In the genomic region with DNA sequence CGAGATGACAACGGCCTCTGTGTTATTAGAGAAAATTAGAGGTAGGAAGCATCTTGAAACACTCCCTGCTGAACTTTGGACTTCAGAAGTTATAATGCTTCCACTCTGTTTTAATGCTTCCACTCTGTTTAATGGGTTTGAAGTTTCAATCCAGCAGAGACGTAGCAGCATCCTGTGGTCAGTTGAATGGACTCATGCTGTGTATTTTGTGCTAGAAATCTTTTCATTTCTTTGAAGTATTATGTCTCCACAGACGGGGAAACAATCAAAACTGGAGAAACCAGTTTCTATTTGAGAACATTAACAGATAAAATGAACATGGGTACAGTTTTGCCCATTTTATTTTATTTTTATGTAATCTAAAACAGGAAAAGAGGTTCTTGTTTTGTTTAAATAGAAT, we compare ENCODE assay signal across 21 cellular contexts.
"Had no signal": no experiment of that assay in that cellular context is flagged by ENCODE, and none has a peak within 500 bp of the region (broad histone marks: within the 10 kb centered on the region; RNA-seq: fewer than 3 reads in every experiment).

No MANE protein-coding gene starts in this region.

- H3K27me3 Mint-ChIP-seq: activated CD8-positive, alpha-beta T cell treated with anti-CD3 and anti-CD28 coated beads for 36 hours; activated naive CD8-positive, alpha-beta T cell; brain; central memory CD8-positive, alpha-beta T cell; natural killer cell treated with Interleukin-12 subunit alpha and Interleukin-12 subunit beta and Interleukin-15 and Interleukin-18, amount 100 ng/mL, for 72 hours; stimulated activated memory B cell treated with anti-CD40 and anti-IgM and Interleukin-4, amounts not matched to agents 10 μg/mL and 1 μg/mL and 100 μg/mL, for 72 hours had no signal

- H3K27ac Mint-ChIP-seq: activated CD8-positive, alpha-beta T cell treated with anti-CD3 and anti-CD28 coated beads for 36 hours; activated naive CD8-positive, alpha-beta T cell; brain; natural killer cell treated with Interleukin-12 subunit alpha and Interleukin-12 subunit beta and Interleukin-15 and Interleukin-18, amount 100 ng/mL, for 72 hours; stimulated activated memory B cell treated with anti-CD40 and anti-IgM and Interleukin-4, amounts not matched to agents 10 μg/mL and 1 μg/mL and 100 μg/mL, for 72 hours; WTC11 had no signal

- FAIRE-seq: endothelial cell of umbilical vein, TTC549 had no signal

- H3K4me1 Mint-ChIP-seq: brain; central memory CD8-positive, alpha-beta T cell; stimulated activated memory B cell treated with anti-CD40 and anti-IgM and Interleukin-4, amounts not matched to agents 10 μg/mL and 1 μg/mL and 100 μg/mL, for 72 hours had no signal

- H3K27me3 ChIP-seq: foreskin keratinocyte had no signal

- H3K9me3 Mint-ChIP-seq: brain, WTC11 had no signal

- DNase-seq: activated CD4-positive, alpha-beta T cell treated with anti-CD3 and anti-CD28 coated beads for 4 hours; activated CD8-positive, alpha-beta T cell treated with anti-CD3 and anti-CD28 coated beads for 36 hours; activated gamma-delta T cell treated with Interleukin-2 at 50 U/mL for 16 hours; amniotic stem cell; effector CD8-positive, alpha-beta T cell; foreskin keratinocyte; glutamatergic neuron; hypothalamus; kidney glomerular epithelial cell; left ventricle myocardium superior; mesenchymal stem cell; nucleus accumbens; stimulated activated CD4-positive, alpha-beta T cell treated with anti-CD3 and anti-CD28 coated beads, Interleukin-2, amount 100 ng/mL, for 48 hours had no signal

- H3K4me3 Mint-ChIP-seq: activated CD8-positive, alpha-beta T cell treated with anti-CD3 and anti-CD28 coated beads for 36 hours; activated naive CD8-positive, alpha-beta T cell; brain; central memory CD8-positive, alpha-beta T cell; natural killer cell treated with Interleukin-12 subunit alpha and Interleukin-12 subunit beta and Interleukin-15 and Interleukin-18, amount 100 ng/mL, for 72 hours; stimulated activated memory B cell treated with anti-CD40 and anti-IgM and Interleukin-4, amounts not matched to agents 10 μg/mL and 1 μg/mL and 100 μg/mL, for 72 hours; WTC11 had no signal

- ATAC-seq: activated CD8-positive, alpha-beta T cell treated with anti-CD3 and anti-CD28 coated beads for 36 hours; foreskin keratinocyte; left ventricle myocardium superior; natural killer cell treated with Interleukin-12 subunit alpha and Interleukin-12 subunit beta and Interleukin-15 and Interleukin-18, amount 100 ng/mL, for 72 hours; stimulated activated memory B cell treated with anti-CD40 and anti-IgM and Interleukin-4, amounts not matched to agents 10 μg/mL and 1 μg/mL and 100 μg/mL, for 72 hours; WTC11 had no signal

- H3K36me3 Mint-ChIP-seq: activated naive CD8-positive, alpha-beta T cell; brain; natural killer cell treated with Interleukin-12 subunit alpha and Interleukin-12 subunit beta and Interleukin-15 and Interleukin-18, amount 100 ng/mL, for 72 hours; stimulated activated memory B cell treated with anti-CD40 and anti-IgM and Interleukin-4, amounts not matched to agents 10 μg/mL and 1 μg/mL and 100 μg/mL, for 72 hours; WTC11 had no signal

- H3K27ac ChIP-seq: foreskin keratinocyte had no signal

- H3K4me1 ChIP-seq: foreskin keratinocyte had no signal
